In the genomic region with DNA sequence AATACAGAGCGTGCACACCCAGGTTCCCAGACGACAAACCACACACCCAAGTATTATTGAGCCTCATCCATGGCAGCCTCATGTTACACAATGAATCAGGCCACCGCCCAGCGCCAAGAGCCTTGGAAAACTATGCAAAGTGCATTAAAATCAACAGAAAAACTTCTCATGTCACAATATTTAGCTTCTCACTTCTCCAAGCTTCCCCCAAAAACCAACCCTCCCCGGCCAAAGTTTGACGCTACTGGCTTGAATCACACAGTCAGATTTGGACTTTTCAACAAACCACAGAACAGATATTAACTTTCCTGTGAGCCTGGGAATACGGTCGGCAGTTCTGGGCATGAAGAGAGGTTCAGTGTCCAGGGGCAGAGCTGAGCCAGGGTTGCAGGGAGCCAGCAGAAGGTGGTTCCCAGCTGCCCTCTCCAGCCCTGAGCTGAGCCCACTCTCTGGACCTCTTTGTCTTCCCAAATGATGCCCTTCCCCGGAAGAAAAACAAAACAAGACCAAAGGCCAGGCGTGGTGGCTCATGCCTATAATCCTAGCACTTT, we compare ENCODE assay signal across 20 cellular contexts.
A peak's percentile ranks its signal among the peaks of the same experiment; 100 is the strongest.
DNase-seq lines count a peak whose midpoint lies in the region; ATAC-seq, FAIRE-seq and TF ChIP-seq lines count a peak whose summit lies in the region.
"Had no signal": no experiment of that assay in that cellular context is flagged by ENCODE, and none has a peak within 500 bp of the region (broad histone marks: within the 10 kb centered on the region; RNA-seq: fewer than 3 reads in every experiment).

No MANE protein-coding gene starts in this region.

- peak overlapping the region; percentile 1; the same call in 1 of the 2 replicates for H3K9ac ChIP-seq in HepG2 (ENCODE audit: insufficient read depth, low read depth, low read length)

- TF ChIP-seq EP300 in HepG2 (IDR thresholded peaks at IDR 0.05; ENCODE audit: low read depth in 2 of 2, low read length in 2 of 2) (no peak), HepG2 (CRISPR knock-in tag; IDR thresholded peaks at IDR 0.05; ENCODE audit: borderline replicate concordance) (no peak)

- H3K27ac Mint-ChIP-seq in osteocyte (ENCODE audit: unreplicated experiment), result no peak overlapping the region
- no peak overlapping the region for H3K27ac Mint-ChIP-seq in T-cell
- H3K27ac Mint-ChIP-seq: activated CD8-positive, alpha-beta memory T cell treated with anti-CD3 and anti-CD28 coated beads, Interleukin-2, amount 10 ng/mL, durations not matched to agents 7 days and 5 days; nephron had no signal

- POLR2A ChIA-PET in HepG2 (lab: Yijun Ruan, JAX), result interaction anchor here (1.2 kb wide), 1 partner anchor 48 kb away, joined by 3 read pairs; no protein-coding TSS in a partner anchor
- POLR2A ChIA-PET in T-cell (lab: Charles Lee), result interaction anchor here (0.6 to 0.7 kb wide), 2 partner anchors 782 to 806 kb away, joined by 3 to 5 read pairs; no protein-coding TSS in a partner anchor

- H3K27me3 Mint-ChIP-seq in osteocyte (ENCODE audit: unreplicated experiment) (peaks cover 38% of the 10 kb centered on the region), T-cell (peaks cover 10 to 18% of the 10 kb centered on the region in 2 donors)

- TF ChIP-seq POLR2A in HepG2 (IDR thresholded peaks at IDR 0.05; ENCODE audit: insufficient read depth in 1 of 2, low read depth in 2 of 2, low read length in 2 of 2) (no peak), right lobe of liver (IDR thresholded peaks at IDR 0.05) (no peak)

- TF ChIP-seq CTCF in HepG2 (CRISPR knock-in tag; IDR thresholded peaks at IDR 0.05), result no peak
- TF ChIP-seq CTCF in right lobe of liver (IDR thresholded peaks at IDR 0.05), result no peak
- no peak for TF ChIP-seq CTCF in fibroblast of the aortic adventitia (IDR thresholded peaks at IDR 0.05; ENCODE audit: insufficient read depth, low read length)
- no peak for TF ChIP-seq CTCF in osteocyte (IDR thresholded peaks at IDR 0.05)

- H3K4me1 ChIP-seq in HepG2 (ENCODE audit: insufficient read depth, low read length) (peaks cover 74% of the 10 kb centered on the region), right lobe of liver (peaks cover 0 to 9% (median 0%) of the 10 kb centered on the region in 4 donors)
- H3K4me1 ChIP-seq: colonic mucosa had no signal

- intact Hi-C loops in HepG2 (cut with micrococcal nuclease; ENCODE audit: unreplicated experiment) (loop anchor here (5.0 kb wide), 1 partner anchor 37 kb away; no protein-coding TSS in a partner anchor), right lobe of liver (cut with DNase I) (no loop called here), posterior vena cava (cut with DNase I) (no loop called here)

- H3K79me2 ChIP-seq in HepG2 (ENCODE audit: insufficient read depth, low read length), result no peaks in the 10 kb centered on the region

- H2AFZ ChIP-seq in HepG2 (ENCODE audit: low read length), result no peak overlapping the region

- ATAC-seq in HepG2 (peak; percentile 56), right lobe of liver (no peak), GM21367 (IDR thresholded peaks at IDR 0.05; ENCODE audit: unreplicated experiment) (no peak), T-cell (replicated peaks in 1 of 4) (no peak)
- ATAC-seq: activated CD8-positive, alpha-beta memory T cell treated with anti-CD3 and anti-CD28 coated beads, Interleukin-2, amount 10 ng/mL, durations not matched to agents 7 days and 5 days had no signal

- no TSS peak for BruUV-seq in HepG2 (replicated peaks; lab: Mats Ljungman, UMichigan)

- no peak overlapping the region for H3K4me3 Mint-ChIP-seq in osteocyte (ENCODE audit: unreplicated experiment)
- no peak overlapping the region for H3K4me3 Mint-ChIP-seq in T-cell
- H3K4me3 Mint-ChIP-seq: activated CD8-positive, alpha-beta memory T cell treated with anti-CD3 and anti-CD28 coated beads, Interleukin-2, amount 10 ng/mL, durations not matched to agents 7 days and 5 days; nephron had no signal

- no peak for FAIRE-seq in HepG2 (lab: Jason Lieb, UNC)

- no peak for TF ChIP-seq RAD21 in HepG2 (CRISPR knock-in tag; IDR thresholded peaks at IDR 0.05)

- in situ Hi-C loops in HepG2 (cut with HindIII; ENCODE audit: extremely low pct_ligation_motif_present, low pct_unique_long_range_greater_than_20kb), result no loop called here

- no peak for DNase-seq in HepG2 (ENCODE audit: low spot score)
- DNase-seq in right lobe of liver, result no peak
- DNase-seq in fibroblast of the aortic adventitia (ENCODE audit: low read depth), result peak; percentile 82
- DNase-seq in posterior vena cava (ENCODE audit: low spot score), result peak; percentile 91
- no peak for DNase-seq in osteocyte (ENCODE audit: extremely low spot score, unreplicated experiment)
- no peak for DNase-seq in occipital lobe (lab: John Stamatoyannopoulos, UW)
- DNase-seq in T-cell, result no peak
- DNase-seq: ACHN; activated CD4-positive, CD25-positive, alpha-beta regulatory T cell; activated CD8-positive, alpha-beta memory T cell treated with anti-CD3 and anti-CD28 coated beads, Interleukin-2, amount 10 ng/mL, durations not matched to agents 7 days and 5 days; activated gamma-delta T cell treated with Interleukin-2 at 50 U/mL for 16 hours; anterior cingulate cortex; Caco-2; colonic mucosa; NCI-H1092; T-helper 1 cell had no signal

- H3K36me3 Mint-ChIP-seq in osteocyte (ENCODE audit: unreplicated experiment) (no peaks in the 10 kb centered on the region), T-cell (no peaks in the 10 kb centered on the region)
- H3K36me3 Mint-ChIP-seq: activated CD8-positive, alpha-beta memory T cell treated with anti-CD3 and anti-CD28 coated beads, Interleukin-2, amount 10 ng/mL, durations not matched to agents 7 days and 5 days had no signal

- CTCF ChIA-PET in HepG2 (lab: Yijun Ruan, JAX; ENCODE audit: low intra/inter-chr PET ratio, low total read pairs), result no interaction called here
- CTCF ChIA-PET in T-cell (lab: Charles Lee), result interaction anchor here (0.6 kb wide), 2 partner anchors 41 to 363 kb away, joined by 3 to 4 read pairs; no protein-coding TSS in a partner anchor

- H3K4me1 Mint-ChIP-seq in osteocyte (ENCODE audit: unreplicated experiment), result no peaks in the 10 kb centered on the region
- no peaks in the 10 kb centered on the region for H3K4me1 Mint-ChIP-seq in T-cell
- H3K4me1 Mint-ChIP-seq: activated CD8-positive, alpha-beta memory T cell treated with anti-CD3 and anti-CD28 coated beads, Interleukin-2, amount 10 ng/mL, durations not matched to agents 7 days and 5 days had no signal

- no peaks in the 10 kb centered on the region for H3K9me3 Mint-ChIP-seq in osteocyte (ENCODE audit: unreplicated experiment)
- H3K9me3 Mint-ChIP-seq in T-cell, result no peaks in the 10 kb centered on the region
- H3K9me3 Mint-ChIP-seq: nephron had no signal

- H3K36me3 ChIP-seq in HepG2 (replicated peaks in 1 of 2; ENCODE audit: control insufficient read depth in 1 of 2, insufficient read depth in 2 of 2, low read length in 2 of 2), result no peaks in the 10 kb centered on the region
- H3K36me3 ChIP-seq in right lobe of liver, result no peaks in the 10 kb centered on the region
- H3K36me3 ChIP-seq: colonic mucosa, thoracic aorta had no signal

- H3K4me3 ChIP-seq in HepG2 (replicated peaks in 1 of 3; ENCODE audit: insufficient read depth in 1 of 3, low read depth in 2 of 3, low read length in 3 of 3), result peak overlapping the region in 1 of 3 experiments; percentile 48; a peak in 2 of 6 replicates
- H3K4me3 ChIP-seq in right lobe of liver, result no peak overlapping the region
- H3K4me3 ChIP-seq in fibroblast of the aortic adventitia (ENCODE audit: low read depth, low read length), result no peak overlapping the region
- H3K4me3 ChIP-seq: colonic mucosa, thoracic aorta had no signal

- 8% methylated on average over 8 of the region's 10 CpGs for WGBS in HepG2 (ENCODE audit: low lambda C conversion rate)
- 58% methylated on average over 8 of the region's 10 CpGs for WGBS in right lobe of liver (ENCODE audit: insufficient coverage, low coverage, low lambda C conversion rate, missing lambda C conversion rate)

- H3K27ac ChIP-seq in HepG2 (ENCODE audit: extremely low read length, insufficient read depth, low read length) (no peak overlapping the region), right lobe of liver (no peak overlapping the region)
- H3K27ac ChIP-seq: colonic mucosa, RWPE1, thoracic aorta had no signal

- H4K20me1 ChIP-seq in HepG2 (ENCODE audit: insufficient read depth, low read length), result no peaks in the 10 kb centered on the region

- H3K9me3 ChIP-seq in HepG2 (ENCODE audit: low read length) (no peaks in the 10 kb centered on the region), right lobe of liver (no peaks in the 10 kb centered on the region)
- H3K9me3 ChIP-seq: Caco-2, colonic mucosa, thoracic aorta had no signal

- peak overlapping the region; percentile 60 for H3K4me2 ChIP-seq in HepG2 (ENCODE audit: low read depth, low read length)

- H3K27me3 ChIP-seq in HepG2 (ENCODE audit: control insufficient read depth in 1 of 2, insufficient read depth in 2 of 2, low read length in 2 of 2) (no peaks in the 10 kb centered on the region), right lobe of liver (no peaks in the 10 kb centered on the region)
- H3K27me3 ChIP-seq: colonic mucosa had no signal

TF ChIP-seq in HepG2, 621 proteins besides CTCF, POLR2A, EP300 and RAD21 (continues in another document):
- TF ChIP-seq, protein P1, sequence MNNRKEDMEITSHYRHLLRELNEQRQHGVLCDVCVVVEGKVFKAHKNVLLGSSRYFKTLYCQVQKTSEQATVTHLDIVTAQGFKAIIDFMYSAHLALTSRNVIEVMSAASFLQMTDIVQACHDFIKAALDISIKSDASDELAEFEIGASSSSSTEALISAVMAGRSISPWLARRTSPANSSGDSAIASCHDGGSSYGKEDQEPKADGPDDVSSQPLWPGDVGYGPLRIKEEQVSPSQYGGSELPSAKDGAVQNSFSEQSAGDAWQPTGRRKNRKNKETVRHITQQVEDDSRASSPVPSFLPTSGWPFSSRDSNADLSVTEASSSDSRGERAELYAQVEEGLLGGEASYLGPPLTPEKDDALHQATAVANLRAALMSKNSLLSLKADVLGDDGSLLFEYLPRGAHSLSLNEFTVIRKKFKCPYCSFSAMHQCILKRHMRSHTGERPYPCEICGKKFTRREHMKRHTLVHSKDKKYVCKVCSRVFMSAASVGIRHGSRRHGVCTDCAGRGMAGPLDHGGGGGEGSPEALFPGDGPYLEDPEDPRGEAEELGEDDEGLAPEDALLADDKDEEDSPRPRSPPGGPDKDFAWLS (CRISPR knock-in tag; IDR thresholded peaks at IDR 0.05; ENCODE audit: borderline replicate concordance), result no peak
- TF ChIP-seq HCFC1 (IDR thresholded peaks at IDR 0.05; ENCODE audit: low read depth, low read length), result no peak
- no peak for TF ChIP-seq AGO1 (IDR thresholded peaks at IDR 0.05; ENCODE audit: low read depth, low read length, poor library complexity, severe bottlenecking)

Comparison
In these comparisons a context has a peak if more than half of its experiments do, and no peak if none do; other contexts are left out.
1. DNase-seq: peak in fibroblast of the aortic adventitia (single experiment) and posterior vena cava (single experiment); none in HepG2 (single experiment), right lobe of liver (0 of 3), osteocyte (single experiment), occipital lobe (single experiment) and T-cell (0 of 34).